8 cellular contexts compared by ENCODE assay signal in genomic region chr3:28347374-28348285, GRCh38. TPM values are rescaled to one million over a fixed set of nuclear protein-coding genes. Genes with fewer than 3 reads are reported as not detected.
A peak's percentile ranks its signal among the peaks of the same experiment; 100 is the strongest.
DNase-seq lines count a peak whose midpoint lies in the region; ATAC-seq and TF ChIP-seq lines count a peak whose summit lies in the region.

No MANE protein-coding gene starts in this region.

- H3K4me3 ChIP-seq in upper lobe of left lung, result peak overlapping the region; percentile 34 to 82 (median 71)

- TF ChIP-seq CTCF in upper lobe of left lung (IDR thresholded peaks at IDR 0.05), result no peak

- WGBS in upper lobe of left lung, 2 donors, result 22 to 28% methylated on average over 17 of the region's 17 CpGs

- H3K9me3 ChIP-seq in upper lobe of left lung, result peaks cover 0 to 10% (median 8%) of the 10 kb centered on the region in 4 donors

- DNase-seq in G401 (ENCODE audit: low spot score) (peak; percentile 61), NOMO-1 treated with dmso at 0.1 percent for 144 hours (lab: John Stamatoyannopoulos, UW; ENCODE audit: unreplicated experiment) (peak; percentile 68), cerebellar cortex (ENCODE audit: low spot score) (peak; percentile 51), lung microvascular endothelial cell (ENCODE audit: low read depth in 2 of 2) (peak; percentile 1 to 7), upper lobe of left lung (no peak)
- no peak for DNase-seq in effector CD8-positive, alpha-beta T cell (lab: John Stamatoyannopoulos, UW)
- no peak for DNase-seq in NK-92 treated with Interleukin-12 subunit alpha and Interleukin-12 subunit beta, amount 100 ng/mL, for 24 hours (lab: John Stamatoyannopoulos, UW)

- TF ChIP-seq POLR2A in upper lobe of left lung (IDR thresholded peaks at IDR 0.05), result peak in 1 of 4 donors; percentile 58

- ATAC-seq in upper lobe of left lung (ENCODE audit: low FRiP score in 2 of 2) (peak in 1 of 2 donors; percentile 53), HG03565 (IDR thresholded peaks at IDR 0.05; ENCODE audit: unreplicated experiment) (no peak)

- in situ Hi-C loops in G401 (cut with HindIII; ENCODE audit: low sequenced_read_pairs), result no loop called here

- H3K36me3 ChIP-seq in upper lobe of left lung, result peaks cover 0 to 3% (median under 1%) of the 10 kb centered on the region in 4 donors

- H3K27ac ChIP-seq in upper lobe of left lung, result peak overlapping the region; percentile 98 to 100 (median 99)

- H3K4me1 ChIP-seq in upper lobe of left lung, result peaks cover 24 to 53% (median 41%) of the 10 kb centered on the region in 4 donors

- H3K27me3 ChIP-seq in upper lobe of left lung, result no peaks in the 10 kb centered on the region

- peak in 3 of 4 donors; percentile 29 to 76 (median 70) for TF ChIP-seq EP300 in upper lobe of left lung (IDR thresholded peaks at IDR 0.05)

RNA-seq across cellular contexts. Expression of gene ZCWPW2, which starts 0.9 kb away (rescaled TPM):
- 0.55 and 3.8 TPM in 2 replicates for total RNA-seq in G401 (2014; rRNA removed; shearing (Covaris generic))
- total RNA-seq in lung microvascular endothelial cell (under 0.01 and 0.20 TPM in 2 replicates), upper lobe of left lung (1 to 10 TPM in 2 of 6 donors, under 1 TPM in 3, not detected in 1; 0.46 to 1.2 (median 0.89) TPM)

RNA-seq across cellular contexts. Expression of gene AZI2, which starts 1.0 kb away (rescaled TPM):
- total RNA-seq in G401 (2014; rRNA removed; shearing (Covaris generic)), result 69.6 and 73.8 TPM in 2 replicates
- total RNA-seq in lung microvascular endothelial cell (22.6 and 28.3 TPM in 2 replicates), upper lobe of left lung (100 to 1,000 TPM in 1 of 6 donors, 10 to 100 TPM in 5; 48.2 to 101 (median 70.7) TPM)

Comparison
In these comparisons a context has a peak if more than half of its experiments do, and no peak if none do; other contexts are left out.
1. DNase-seq: peak in G401 (single experiment), NOMO-1 treated with dmso at 0.1 percent for 144 hours (single experiment), cerebellar cortex (single experiment) and lung microvascular endothelial cell (2 of 2); none in upper lobe of left lung (0 of 2), effector CD8-positive, alpha-beta T cell (single experiment) and NK-92 treated with Interleukin-12 subunit alpha and Interleukin-12 subunit beta, amount 100 ng/mL, for 24 hours (single experiment).